Comparison of ENCODE assay signal across 8 cellular contexts in the genomic region with DNA sequence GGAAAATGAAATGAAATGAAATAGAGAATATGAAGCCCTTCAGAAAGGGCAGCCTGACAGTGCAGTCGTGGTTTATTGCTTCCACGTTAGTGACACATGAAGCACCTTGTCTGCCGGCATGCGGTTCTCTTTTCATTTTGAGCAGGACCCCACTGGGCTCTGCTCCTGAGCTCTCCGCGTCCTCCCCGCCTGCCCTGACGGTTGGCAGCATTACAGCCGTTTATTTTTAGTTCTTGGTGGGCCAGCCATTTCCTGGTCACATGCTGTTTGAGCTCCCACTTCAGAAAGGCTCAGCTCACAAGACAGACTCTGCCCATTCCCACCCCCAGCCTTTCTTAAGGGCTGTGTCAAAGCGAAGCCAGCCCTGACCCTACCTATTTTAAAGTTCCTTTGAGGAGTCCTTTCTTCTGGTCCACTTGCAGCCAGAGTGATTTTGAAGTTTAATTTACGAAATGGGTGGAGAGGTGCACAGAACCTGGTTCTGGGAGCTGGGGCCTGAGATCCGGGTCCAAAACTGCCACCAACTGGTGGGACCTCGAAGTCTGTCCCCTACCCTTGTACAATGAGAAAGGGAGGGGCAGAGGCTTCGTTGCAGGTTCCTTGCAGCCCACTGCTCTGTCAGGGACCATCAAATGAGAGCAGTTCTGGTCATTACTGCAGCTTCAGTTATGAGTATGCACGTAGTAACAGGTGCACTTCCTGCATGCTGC.
DNase-seq lines count a peak whose midpoint lies in the region; ATAC-seq and TF ChIP-seq lines count a peak whose summit lies in the region.

No MANE protein-coding gene starts in this region.

- H3K23ac ChIP-seq in neuronal stem cell (ENCODE audit: low read depth, low read length, poor library complexity): no peak overlapping the region

- no peak overlapping the region for H2BK12ac ChIP-seq in neuronal stem cell (ENCODE audit: low read length)

- H3K27me3 Mint-ChIP-seq in GM23338 (ENCODE audit: insufficient read depth, low read depth, poor library complexity): peaks cover 9% of the 10 kb centered on the region

- no peak overlapping the region for H2BK5ac ChIP-seq in neuronal stem cell (ENCODE audit: low read length)

- no peak overlapping the region for H3K27ac Mint-ChIP-seq in GM23338

- no peak overlapping the region for H4K8ac ChIP-seq in neuronal stem cell (ENCODE audit: low read depth, low read length)

- no peak overlapping the region; the same call in 1 of the 2 replicates for H2AFZ ChIP-seq in GM23338
- H2AFZ ChIP-seq in neuronal stem cell (ENCODE audit: low read length): no peak overlapping the region

- H3K27me3 ChIP-seq in cardiac muscle cell: no peaks in the 10 kb centered on the region
- no peaks in the 10 kb centered on the region for H3K27me3 ChIP-seq in stomach smooth muscle (ENCODE audit: control insufficient read depth in 1 of 2, insufficient read depth in 2 of 2, low read length in 2 of 2)
- no peaks in the 10 kb centered on the region for H3K27me3 ChIP-seq in MG63
- no peaks in the 10 kb centered on the region for H3K27me3 ChIP-seq in GM23338 (ENCODE audit: insufficient read depth)
- peaks cover 0 to 40% (median 0%) of the 10 kb centered on the region in 3 experiments for H3K27me3 ChIP-seq in neuronal stem cell (ENCODE audit: control insufficient read depth in 3 of 3, insufficient read depth in 3 of 3, low read depth in 1 of 3, low read length in 3 of 3)

- H3K79me2 ChIP-seq in GM23338 (replicated peaks; ENCODE audit: insufficient read depth): no peaks in the 10 kb centered on the region

- no peaks in the 10 kb centered on the region for H3K36me3 ChIP-seq in cardiac muscle cell
- H3K36me3 ChIP-seq in stomach smooth muscle (ENCODE audit: control insufficient read depth in 2 of 2, insufficient read depth in 2 of 2, low read length in 2 of 2): peaks cover 0 to 3% of the 10 kb centered on the region in 2 donors
- peaks cover 29% of the 10 kb centered on the region; the same call in 1 of the 2 replicates for H3K36me3 ChIP-seq in MG63
- H3K36me3 ChIP-seq in GM23338 (ENCODE audit: insufficient read depth): no peaks in the 10 kb centered on the region
- no peaks in the 10 kb centered on the region for H3K36me3 ChIP-seq in neuronal stem cell (replicated peaks in 1 of 2; ENCODE audit: control insufficient read depth in 2 of 2, insufficient read depth in 2 of 2, low read length in 2 of 2)

- TF ChIP-seq CTCF in cardiac muscle cell (IDR thresholded peaks at IDR 0.05; ENCODE audit: low read depth, low read length) (no peak), GM23338 (conservative IDR thresholded peaks at IDR 0.05; ENCODE audit: low read depth in 2 of 2) (no peak)

- H3K9me3 Mint-ChIP-seq in GM23338: no peaks in the 10 kb centered on the region

- H3K4me1 Mint-ChIP-seq in GM23338: peaks cover 8% of the 10 kb centered on the region; the same call in 1 of the 3 replicates

- H3K9ac ChIP-seq in stomach smooth muscle (ENCODE audit: low read length in 2 of 2) (peak overlapping the region in 1 of 2 donors; percentile 58), neuronal stem cell (ENCODE audit: low read depth, low read length, poor library complexity) (no peak overlapping the region)

- no peak overlapping the region for H4K91ac ChIP-seq in neuronal stem cell (ENCODE audit: low read depth, low read length, poor library complexity)

- H3K36me3 Mint-ChIP-seq in GM23338 (ENCODE audit: low read depth): no peaks in the 10 kb centered on the region

- H3K79me1 ChIP-seq in neuronal stem cell (ENCODE audit: low read depth, low read length): no peaks in the 10 kb centered on the region

- ATAC-seq in GM21390 (IDR thresholded peaks at IDR 0.05; ENCODE audit: unreplicated experiment): peak; percentile 50
- ATAC-seq in GM23338: no peak

- no peaks in the 10 kb centered on the region for H3F3A ChIP-seq in GM23338 (replicated peaks; ENCODE audit: low read depth)

- H3K4me1 ChIP-seq in cardiac muscle cell (ENCODE audit: low read depth) (peaks cover 18% of the 10 kb centered on the region), stomach smooth muscle (ENCODE audit: control insufficient read depth, insufficient read depth, low read length) (peaks cover 48% of the 10 kb centered on the region), GM23338 (ENCODE audit: insufficient read depth) (no peaks in the 10 kb centered on the region), neuronal stem cell (ENCODE audit: control insufficient read depth in 2 of 2, insufficient read depth in 1 of 2, low read depth in 1 of 2, low read length in 2 of 2) (no peaks in the 10 kb centered on the region)

- no CpG with 5 or more reads among the region's 15 CpGs for WGBS in neuronal stem cell (ENCODE audit: extremely low coverage in 2 of 2, insufficient read length in 2 of 2, insufficient replicate concordance in 1 of 2), 2 donors

- no peak overlapping the region for H3K18ac ChIP-seq in neuronal stem cell (ENCODE audit: low read length)

- H3K9me2 ChIP-seq in GM23338 (ENCODE audit: insufficient read depth): no peaks in the 10 kb centered on the region

- peak; percentile 66 for DNase-seq in GF-D8 (lab: John Stamatoyannopoulos, UW)
- peak; percentile 64 to 75 for DNase-seq in Kasumi-1 (lab: John Stamatoyannopoulos, UW)
- peak in 1 of 2 donors; percentile 75 for DNase-seq in cardiac muscle cell (ENCODE audit: low read depth in 1 of 2, low spot score in 1 of 2)
- no peak for DNase-seq in MG63
- DNase-seq in GM23338 (ENCODE audit: low spot score): no peak
- no peak for DNase-seq in neuronal stem cell (ENCODE audit: low spot score)

- no peak overlapping the region for H2BK120ac ChIP-seq in neuronal stem cell (ENCODE audit: low read depth, low read length)

- H3K9me3 ChIP-seq in cardiac muscle cell (ENCODE audit: low read depth) (no peaks in the 10 kb centered on the region), stomach smooth muscle (ENCODE audit: control insufficient read depth in 2 of 2, low read length in 2 of 2) (no peaks in the 10 kb centered on the region), MG63 (no peaks in the 10 kb centered on the region; the same call in 1 of the 2 replicates), neuronal stem cell (replicated peaks in 1 of 2; ENCODE audit: control insufficient read depth in 2 of 2, insufficient read depth in 1 of 2, low read depth in 1 of 2, low read length in 2 of 2) (no peaks in the 10 kb centered on the region)

- H4K20me1 ChIP-seq in GM23338 (replicated peaks; ENCODE audit: insufficient read depth): no peaks in the 10 kb centered on the region

- H3K4me3 Mint-ChIP-seq in GM23338: no peak overlapping the region

- H3K14ac ChIP-seq in neuronal stem cell (ENCODE audit: low read length): no peak overlapping the region

- no peak overlapping the region for H3K4me3 ChIP-seq in cardiac muscle cell
- peak overlapping the region; percentile 13 to 61 for H3K4me3 ChIP-seq in stomach smooth muscle (ENCODE audit: low read length in 2 of 2)
- H3K4me3 ChIP-seq in MG63: no peak overlapping the region
- no peak overlapping the region for H3K4me3 ChIP-seq in GM23338
- H3K4me3 ChIP-seq in neuronal stem cell (ENCODE audit: low read length in 2 of 2): no peak overlapping the region

- H3K4ac ChIP-seq in neuronal stem cell (ENCODE audit: low read length): no peak overlapping the region

- H2AK5ac ChIP-seq in neuronal stem cell (ENCODE audit: low read depth, low read length): no peak overlapping the region

- H3K4me2 ChIP-seq in GM23338 (no peak overlapping the region), neuronal stem cell (ENCODE audit: insufficient read depth, low read length, poor library complexity, severe bottlenecking) (no peak overlapping the region)

- H2BK15ac ChIP-seq in neuronal stem cell (ENCODE audit: low read length): no peak overlapping the region

- H3K27ac ChIP-seq in cardiac muscle cell (peak overlapping the region; percentile 87), stomach smooth muscle (ENCODE audit: low read length) (peak overlapping the region; percentile 55), GM23338 (ENCODE audit: low read depth) (no peak overlapping the region), neuronal stem cell (replicated peaks; ENCODE audit: low read length) (no peak overlapping the region)

TF ChIP-seq in GM23338, 12 proteins besides CTCF, POLR2A, EP300 and RAD21 (continues in another document):
- TF ChIP-seq EZH2phosphoT487 (IDR thresholded peaks at IDR 0.05; ENCODE audit: unreplicated experiment) (no peak), CREB1 (CRISPR knock-in tag; IDR thresholded peaks at IDR 0.05; ENCODE audit: low read depth) (no peak), NANOG (IDR thresholded peaks at IDR 0.05; ENCODE audit: borderline replicate concordance) (no peak)
- TF ChIP-seq, protein P1, sequence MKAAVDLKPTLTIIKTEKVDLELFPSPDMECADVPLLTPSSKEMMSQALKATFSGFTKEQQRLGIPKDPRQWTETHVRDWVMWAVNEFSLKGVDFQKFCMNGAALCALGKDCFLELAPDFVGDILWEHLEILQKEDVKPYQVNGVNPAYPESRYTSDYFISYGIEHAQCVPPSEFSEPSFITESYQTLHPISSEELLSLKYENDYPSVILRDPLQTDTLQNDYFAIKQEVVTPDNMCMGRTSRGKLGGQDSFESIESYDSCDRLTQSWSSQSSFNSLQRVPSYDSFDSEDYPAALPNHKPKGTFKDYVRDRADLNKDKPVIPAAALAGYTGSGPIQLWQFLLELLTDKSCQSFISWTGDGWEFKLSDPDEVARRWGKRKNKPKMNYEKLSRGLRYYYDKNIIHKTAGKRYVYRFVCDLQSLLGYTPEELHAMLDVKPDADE (IDR thresholded peaks at IDR 0.05): no peak
- TF ChIP-seq, protein P2, sequence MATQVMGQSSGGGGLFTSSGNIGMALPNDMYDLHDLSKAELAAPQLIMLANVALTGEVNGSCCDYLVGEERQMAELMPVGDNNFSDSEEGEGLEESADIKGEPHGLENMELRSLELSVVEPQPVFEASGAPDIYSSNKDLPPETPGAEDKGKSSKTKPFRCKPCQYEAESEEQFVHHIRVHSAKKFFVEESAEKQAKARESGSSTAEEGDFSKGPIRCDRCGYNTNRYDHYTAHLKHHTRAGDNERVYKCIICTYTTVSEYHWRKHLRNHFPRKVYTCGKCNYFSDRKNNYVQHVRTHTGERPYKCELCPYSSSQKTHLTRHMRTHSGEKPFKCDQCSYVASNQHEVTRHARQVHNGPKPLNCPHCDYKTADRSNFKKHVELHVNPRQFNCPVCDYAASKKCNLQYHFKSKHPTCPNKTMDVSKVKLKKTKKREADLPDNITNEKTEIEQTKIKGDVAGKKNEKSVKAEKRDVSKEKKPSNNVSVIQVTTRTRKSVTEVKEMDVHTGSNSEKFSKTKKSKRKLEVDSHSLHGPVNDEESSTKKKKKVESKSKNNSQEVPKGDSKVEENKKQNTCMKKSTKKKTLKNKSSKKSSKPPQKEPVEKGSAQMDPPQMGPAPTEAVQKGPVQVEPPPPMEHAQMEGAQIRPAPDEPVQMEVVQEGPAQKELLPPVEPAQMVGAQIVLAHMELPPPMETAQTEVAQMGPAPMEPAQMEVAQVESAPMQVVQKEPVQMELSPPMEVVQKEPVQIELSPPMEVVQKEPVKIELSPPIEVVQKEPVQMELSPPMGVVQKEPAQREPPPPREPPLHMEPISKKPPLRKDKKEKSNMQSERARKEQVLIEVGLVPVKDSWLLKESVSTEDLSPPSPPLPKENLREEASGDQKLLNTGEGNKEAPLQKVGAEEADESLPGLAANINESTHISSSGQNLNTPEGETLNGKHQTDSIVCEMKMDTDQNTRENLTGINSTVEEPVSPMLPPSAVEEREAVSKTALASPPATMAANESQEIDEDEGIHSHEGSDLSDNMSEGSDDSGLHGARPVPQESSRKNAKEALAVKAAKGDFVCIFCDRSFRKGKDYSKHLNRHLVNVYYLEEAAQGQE (IDR thresholded peaks at IDR 0.05; ENCODE audit: unreplicated experiment): no peak

Comparison
In these comparisons a context has a peak if more than half of its experiments do, and no peak if none do; other contexts are left out.
1. DNase-seq: peak in GF-D8 (single experiment) and Kasumi-1 (2 of 2); none in MG63 (single experiment), GM23338 (single experiment) and neuronal stem cell (single experiment).
2. H3K27ac ChIP-seq: peak in cardiac muscle cell (single experiment) and stomach smooth muscle (single experiment); none in GM23338 (single experiment) and neuronal stem cell (single experiment).
3. H3K4me3 ChIP-seq: peak in stomach smooth muscle (2 of 2); none in cardiac muscle cell (single experiment), MG63 (single experiment), GM23338 (single experiment) and neuronal stem cell (0 of 2).